ENCODE assay signal across 8 cellular contexts in the genomic region with DNA sequence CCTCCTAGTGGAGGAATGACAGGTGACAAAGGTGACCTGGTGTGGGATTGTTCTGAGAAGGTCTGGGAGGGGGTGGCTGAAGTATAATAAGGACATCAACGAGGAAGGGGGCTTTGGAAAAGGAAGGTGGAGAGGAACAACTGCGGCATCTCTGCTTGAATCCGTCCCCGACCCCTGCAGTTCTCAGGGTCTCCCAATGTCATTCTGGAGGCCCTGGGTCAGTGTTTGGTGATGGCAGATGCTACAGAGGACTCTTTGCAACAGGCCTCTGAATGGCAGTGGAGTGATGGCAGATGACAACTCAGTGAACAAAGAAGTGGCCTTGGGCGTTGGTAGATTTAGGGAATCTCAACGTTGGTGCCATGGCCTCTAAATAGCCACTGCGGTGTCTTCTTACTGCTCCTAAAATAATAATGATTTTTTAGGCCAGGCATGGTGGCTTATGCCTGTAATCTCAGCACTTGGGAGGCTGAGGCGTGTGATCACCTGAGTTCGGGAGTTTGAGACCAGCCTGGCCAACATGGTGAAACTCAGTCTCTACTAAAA. TPM values are rescaled to one million over a fixed set of nuclear protein-coding genes. Genes with fewer than 3 reads are reported as not detected.
DNase-seq lines count a peak whose midpoint lies in the region; ATAC-seq and TF ChIP-seq lines count a peak whose summit lies in the region.

No MANE protein-coding gene starts in this region.

- no peaks in the 10 kb centered on the region for H3K27me3 ChIP-seq in AG04450 (ENCODE audit: control insufficient read depth, insufficient read depth, low read length)
- H3K27me3 ChIP-seq in HUES6 (ENCODE audit: control insufficient read depth, insufficient read depth, low read length), result no peaks in the 10 kb centered on the region
- H3K27me3 ChIP-seq in breast epithelium, result no peaks in the 10 kb centered on the region
- H3K27me3 ChIP-seq in muscle layer of colon (ENCODE audit: control insufficient read depth in 1 of 2, insufficient read depth in 2 of 2, low read length in 2 of 2), result no peaks in the 10 kb centered on the region

- TF ChIP-seq POLR2A in breast epithelium (IDR thresholded peaks at IDR 0.05), result no peak

- H3K9ac ChIP-seq in HUES6 (ENCODE audit: low read length) (no peak overlapping the region), muscle layer of colon (ENCODE audit: low read length) (peak overlapping the region; percentile 65)

- H3K27ac ChIP-seq in AG04450 (ENCODE audit: low read depth, low read length) (no peak overlapping the region), HUES6 (ENCODE audit: low read depth, low read length) (no peak overlapping the region), breast epithelium (peak overlapping the region in 1 of 2 donors; percentile 90), muscle layer of colon (ENCODE audit: low read depth, low read length) (no peak overlapping the region)

- H3K9me3 ChIP-seq in AG04450 (ENCODE audit: control insufficient read depth, insufficient read depth, low read length) (no peaks in the 10 kb centered on the region), HUES6 (ENCODE audit: control insufficient read depth, insufficient read depth, low read depth, low read length) (no peaks in the 10 kb centered on the region), breast epithelium (no peaks in the 10 kb centered on the region), muscle layer of colon (ENCODE audit: low read length) (no peaks in the 10 kb centered on the region)

- intact Hi-C loops in breast epithelium (cut with DNase I; ENCODE audit: low total_unique reads), result no loop called here

- POLR2A ChIA-PET in AG04450 (lab: Yijun Ruan, JAX), result no interaction called here

- ATAC-seq in HG03196 (IDR thresholded peaks at IDR 0.05; ENCODE audit: unreplicated experiment) (no peak), HG02588 (IDR thresholded peaks at IDR 0.05; ENCODE audit: unreplicated experiment) (no peak), HG02571 (IDR thresholded peaks at IDR 0.05; ENCODE audit: unreplicated experiment) (no peak)

- H3K36me3 ChIP-seq in HUES6 (ENCODE audit: control insufficient read depth, insufficient read depth, low read length) (peaks cover 29% of the 10 kb centered on the region), breast epithelium (no peaks in the 10 kb centered on the region), muscle layer of colon (ENCODE audit: insufficient read depth, low read length) (peaks cover 25% of the 10 kb centered on the region)

- peak overlapping the region; percentile 67 for H3K4me3 ChIP-seq in AG04450 (ENCODE audit: low read depth, low read length)
- H3K4me3 ChIP-seq in HUES6 (ENCODE audit: low read depth, low read length), result peak overlapping the region; percentile 58
- H3K4me3 ChIP-seq in breast epithelium, result peak overlapping the region; percentile 82 to 98 (median 95)
- H3K4me3 ChIP-seq in muscle layer of colon (ENCODE audit: low read depth in 1 of 2, low read length in 2 of 2), result peak overlapping the region in 1 of 2 donors; percentile 64

- CTCF ChIA-PET in AG04450 (lab: Charles Lee), result interaction anchor here (2.6 kb wide), 1 partner anchor 12 kb away, joined by 18 read pairs; no protein-coding TSS in a partner anchor

- DNase-seq in AG04450 (ENCODE audit: low read depth, low spot score), result no peak
- DNase-seq in breast epithelium (ENCODE audit: low spot score in 2 of 2), result no peak
- DNase-seq in NCI-H128 (lab: John Stamatoyannopoulos, UW; ENCODE audit: unreplicated experiment), result no peak

- no peak for TF ChIP-seq CTCF in AG04450 (IDR thresholded peaks at IDR 0.05; ENCODE audit: low read depth, low read length)
- TF ChIP-seq CTCF in breast epithelium (IDR thresholded peaks at IDR 0.05), result no peak

- H3K4me1 ChIP-seq in HUES6 (ENCODE audit: control insufficient read depth, insufficient read depth, low read length) (0 out of 2 replicates have a peak, but pooled peaks cover 6% of the 10 kb centered on the region), breast epithelium (no peaks in the 10 kb centered on the region), muscle layer of colon (ENCODE audit: insufficient read depth, low read length) (peaks cover 11% of the 10 kb centered on the region)

RNA-seq across cellular contexts. Expression of gene ENGASE, which starts 1.3 kb away (rescaled TPM):
- 5.9 and 6.0 TPM in 2 replicates for polyA plus RNA-seq in AG04450 (2011; rRNA removed)
- 10.1 and 12.7 TPM in 2 replicates for polyA minus RNA-seq in AG04450 (2011; rRNA and poly(A)+ RNA removed)
- total RNA-seq in breast epithelium, result 10 to 100 TPM; 27.4 to 35.0 (median 31.5) TPM

RNA-seq across cellular contexts. Expression of gene C1QTNF1, which starts 52.0 kb away (rescaled TPM):
- 15.4 and 23.4 TPM in 2 replicates for polyA plus RNA-seq in AG04450 (2011; rRNA removed)
- 11.5 and 22.3 TPM in 2 replicates for polyA minus RNA-seq in AG04450 (2011; rRNA and poly(A)+ RNA removed)
- 100 to 1,000 TPM in 1 of 3 donors, 10 to 100 TPM in 2; 54.0 to 326 (median 61.9) TPM for total RNA-seq in breast epithelium
